8 cellular contexts compared by ENCODE assay signal in the genomic region with DNA sequence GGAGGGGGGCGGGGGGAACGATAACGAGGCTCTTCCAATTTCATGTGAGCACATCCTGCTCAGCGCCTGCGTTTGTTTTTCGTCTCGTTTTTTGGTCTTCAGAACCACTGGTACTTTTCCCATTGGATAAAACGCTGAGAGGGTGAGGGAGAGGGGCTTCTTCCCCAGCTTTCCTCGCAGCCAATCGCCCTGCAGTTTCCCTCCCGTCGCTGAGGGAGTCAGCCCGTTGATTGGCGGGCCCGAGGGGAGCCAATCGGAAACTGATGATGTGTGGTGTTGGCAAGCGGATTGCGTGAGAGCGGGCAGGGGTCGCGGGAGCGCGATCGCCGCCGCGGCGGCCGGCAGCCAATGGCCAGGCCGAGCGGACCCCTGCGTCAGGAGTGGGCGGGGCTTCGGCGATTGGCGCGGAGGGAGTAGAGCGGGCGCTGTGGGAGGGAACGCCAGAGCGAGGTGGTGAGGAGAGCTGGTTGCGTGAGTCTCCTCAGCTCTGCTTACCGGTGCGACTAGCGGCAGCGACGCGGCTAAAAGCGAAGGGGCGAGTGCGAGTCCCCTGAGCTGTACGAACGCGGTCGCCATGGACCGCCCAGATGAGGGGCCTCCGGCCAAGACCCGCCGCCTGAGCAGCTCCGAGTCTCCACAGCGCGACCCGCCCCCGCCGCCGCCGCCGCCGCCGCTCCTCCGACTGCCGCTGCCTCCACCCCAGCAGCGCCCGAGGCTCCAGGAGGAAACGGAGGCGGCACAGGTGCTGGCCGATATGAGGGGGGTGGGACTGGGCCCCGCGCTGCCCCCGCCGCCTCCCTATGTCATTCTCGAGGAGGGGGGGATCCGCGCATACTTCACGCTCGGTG. TPM values are rescaled to one million over a fixed set of nuclear protein-coding genes. Genes with fewer than 3 reads are reported as not detected.
DNase-seq lines count a peak whose midpoint lies in the region; ATAC-seq and TF ChIP-seq lines count a peak whose summit lies in the region.

A gene (plus strand): TSS at position 443 of the 848 bp plus-strand sequence. CDS start 132 bp downstream, at position 575.

- peaks cover 7% of the 10 kb centered on the region for H3K9me3 Mint-ChIP-seq in chondrocyte (ENCODE audit: low read depth)

- TF ChIP-seq CTCF in chondrocyte (IDR thresholded peaks at IDR 0.05), result no peak
- no peak for TF ChIP-seq CTCF in kidney epithelial cell (IDR thresholded peaks at IDR 0.05; ENCODE audit: insufficient read depth, low read length, poor library complexity, severe bottlenecking)

- no peaks in the 10 kb centered on the region for H3K27me3 ChIP-seq in kidney epithelial cell (ENCODE audit: control insufficient read depth, insufficient read depth, low read length)

- peak within 1 kb of the TSS; percentile 63 for H3K4me3 ChIP-seq in kidney epithelial cell (ENCODE audit: low read depth, low read length)

- TF ChIP-seq POLR2A in GM19193 (IDR thresholded peaks at IDR 0.05; ENCODE audit: extremely low read depth, insufficient read depth, insufficient read length), result peak; percentile 98

- peaks cover 11% of the 10 kb centered on the region for H3K36me3 Mint-ChIP-seq in chondrocyte (ENCODE audit: low read depth)

- H3K27me3 Mint-ChIP-seq in chondrocyte (ENCODE audit: low read depth), result no peaks in the 10 kb centered on the region

- peak within 1 kb of the TSS; percentile 83 for H3K4me3 Mint-ChIP-seq in chondrocyte (ENCODE audit: unreplicated experiment)

- peak; percentile 97 for ATAC-seq in HG03439 (IDR thresholded peaks at IDR 0.05; ENCODE audit: unreplicated experiment)

- H3K36me3 ChIP-seq in kidney epithelial cell (ENCODE audit: control insufficient read depth, insufficient read depth, low read length), result no peaks in the 10 kb centered on the region

- peaks cover 39% of the 10 kb centered on the region for H3K4me1 Mint-ChIP-seq in chondrocyte (ENCODE audit: low read depth)

- peak within 1 kb of the TSS; percentile 91 for H3K27ac Mint-ChIP-seq in chondrocyte (ENCODE audit: unreplicated experiment)

- DNase-seq in AML-193 (lab: John Stamatoyannopoulos, UW) (peak; percentile 70 to 78), NCI-H510A treated with DMSO at 0.1 percent for 48 hours (lab: John Stamatoyannopoulos, UW) (peak; percentile 85), chondrocyte (ENCODE audit: low spot score) (peak; percentile 97), kidney epithelial cell (ENCODE audit: low read depth) (peak; percentile 72)
- peak; percentile 82 to 87 for DNase-seq in activated CD4-positive, alpha-beta T cell treated with anti-CD3 and anti-CD28 coated beads for 24 hours (ENCODE audit: low read depth in 2 of 2)
- DNase-seq in stimulated activated CD4-positive, alpha-beta T cell treated with anti-CD3 and anti-CD28 coated beads, Interleukin-15, amount 100 ng/mL, for 48 hours (ENCODE audit: low read depth in 2 of 2), result peak; percentile 89 to 90

RNA-seq across cellular contexts. Expression of the gene that starts here (rescaled TPM):
- total RNA-seq in chondrocyte (25.9 to 42.5 TPM (median 29.8 TPM) in 3 replicates), kidney epithelial cell (8.7 and 10.3 TPM in 2 replicates)

Comparison
In these comparisons a context has a peak if more than half of its experiments do, and no peak if none do; other contexts are left out.
1. Peak in every context shown above with its lines: DNase-seq, ATAC-seq and H3K4me3 ChIP-seq.